ENCODE assay signal across 22 cellular contexts in the genomic region with DNA sequence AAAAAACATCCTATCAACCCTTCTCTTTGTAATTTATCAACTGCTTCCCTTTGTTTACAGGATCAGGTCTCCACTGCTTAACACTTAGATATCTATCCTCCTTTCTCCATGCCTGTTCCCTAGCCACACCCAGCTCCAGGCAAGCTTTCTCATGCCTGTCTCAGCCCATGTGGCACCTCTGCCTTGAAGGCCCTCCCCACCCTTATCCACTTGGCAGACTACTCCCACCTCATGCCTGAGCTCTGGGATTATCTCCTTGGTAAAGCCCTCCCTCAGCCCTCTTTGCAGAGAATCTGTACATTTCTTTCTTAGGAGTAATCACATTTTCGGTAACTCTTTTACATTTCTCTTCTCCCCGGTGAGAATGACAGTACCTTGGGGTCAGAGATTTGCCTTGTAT.
DNase-seq lines count a peak whose midpoint lies in the region; ATAC-seq and TF ChIP-seq lines count a peak whose summit lies in the region.
"Had no signal": no experiment of that assay in that cellular context is flagged by ENCODE, and none has a peak within 500 bp of the region (broad histone marks: within the 10 kb centered on the region; RNA-seq: fewer than 3 reads in every experiment).

No MANE protein-coding gene starts in this region.

- no peak overlapping the region for H3K27ac ChIP-seq in left ventricle myocardium inferior (replicated peaks)
- H3K27ac ChIP-seq: A549 had no signal

- intact Hi-C loops in left cardiac atrium (cut with DNase I), result no loop called here
- intact Hi-C loops in left ventricle myocardium inferior (cut with micrococcal nuclease), result no loop called here

- H3K4me3 ChIP-seq in left ventricle myocardium inferior, result no peak overlapping the region
- H3K4me3 ChIP-seq: A549 had no signal

- no peak for TF ChIP-seq CTCF in left ventricle myocardium inferior (IDR thresholded peaks at IDR 0.05; ENCODE audit: borderline replicate concordance)

- H3K9me3 ChIP-seq in left ventricle myocardium inferior (replicated peaks), result no peaks in the 10 kb centered on the region
- H3K9me3 ChIP-seq: A549 had no signal

- no peaks in the 10 kb centered on the region for H3K4me1 ChIP-seq in left ventricle myocardium inferior
- H3K4me1 ChIP-seq: A549 had no signal

- ATAC-seq in left cardiac atrium (peak; percentile 38 to 92), GM19023 (IDR thresholded peaks at IDR 0.05; ENCODE audit: unreplicated experiment) (no peak), GM18520 (IDR thresholded peaks at IDR 0.05; ENCODE audit: unreplicated experiment) (no peak)
- ATAC-seq: activated CD4-positive, alpha-beta T cell treated with anti-CD3 and anti-CD28 coated beads for 36 hours; PC-3 had no signal

- DNase-seq in left cardiac atrium, result no peak
- DNase-seq in left ventricle myocardium inferior, result no peak
- peak; percentile 83 for DNase-seq in amniotic epithelial cell (ENCODE audit: low read depth)
- DNase-seq in left kidney (ENCODE audit: low read depth, low spot score), result peak; percentile 11
- no peak for DNase-seq in NOMO-1 treated with dmso at 0.1 percent for 144 hours (lab: John Stamatoyannopoulos, UW; ENCODE audit: unreplicated experiment)
- no peak for DNase-seq in medulla oblongata (ENCODE audit: extremely low spot score)
- DNase-seq: activated CD4-positive, alpha-beta T cell treated with anti-CD3 and anti-CD28 coated beads for 36 hours; activated CD8-positive, alpha-beta memory T cell treated with anti-CD3 and anti-CD28 coated beads for 24 hours; activated effector memory CD4-positive, alpha-beta T cell treated with anti-CD3 and anti-CD28 coated beads, Interleukin-2, amount 50 U/mL, for 16 hours; activated naive CD8-positive, alpha-beta T cell treated with anti-CD3 and anti-CD28 coated beads, Interleukin-2, amount 10 ng/mL, durations not matched to agents 7 days and 5 days; AML-193; CD4-positive, alpha-beta T cell; glutamatergic neuron; IMR-90; NCI-H2029 treated with DMSO at 0.1 percent for 48 hours; NCI-H446 treated with DMSO at 0.1 percent for 48 hours; PC-3; Right ventricle myocardium superior; T-helper 2 cell had no signal

- H3K36me3 ChIP-seq in left ventricle myocardium inferior, result peaks cover 8% of the 10 kb centered on the region

- H3K27me3 ChIP-seq in left ventricle myocardium inferior (ENCODE audit: low read depth), result no peaks in the 10 kb centered on the region

Comparison
In these comparisons a context has a peak if more than half of its experiments do, and no peak if none do; other contexts are left out.
1. ATAC-seq: peak in left cardiac atrium (2 of 2); none in GM19023 (single experiment) and GM18520 (single experiment).
2. DNase-seq: peak in amniotic epithelial cell (single experiment) and left kidney (single experiment); none in left cardiac atrium (single experiment), left ventricle myocardium inferior (single experiment), NOMO-1 treated with dmso at 0.1 percent for 144 hours (single experiment) and medulla oblongata (single experiment).